4 cellular contexts compared by ENCODE assay signal in the genomic region with DNA sequence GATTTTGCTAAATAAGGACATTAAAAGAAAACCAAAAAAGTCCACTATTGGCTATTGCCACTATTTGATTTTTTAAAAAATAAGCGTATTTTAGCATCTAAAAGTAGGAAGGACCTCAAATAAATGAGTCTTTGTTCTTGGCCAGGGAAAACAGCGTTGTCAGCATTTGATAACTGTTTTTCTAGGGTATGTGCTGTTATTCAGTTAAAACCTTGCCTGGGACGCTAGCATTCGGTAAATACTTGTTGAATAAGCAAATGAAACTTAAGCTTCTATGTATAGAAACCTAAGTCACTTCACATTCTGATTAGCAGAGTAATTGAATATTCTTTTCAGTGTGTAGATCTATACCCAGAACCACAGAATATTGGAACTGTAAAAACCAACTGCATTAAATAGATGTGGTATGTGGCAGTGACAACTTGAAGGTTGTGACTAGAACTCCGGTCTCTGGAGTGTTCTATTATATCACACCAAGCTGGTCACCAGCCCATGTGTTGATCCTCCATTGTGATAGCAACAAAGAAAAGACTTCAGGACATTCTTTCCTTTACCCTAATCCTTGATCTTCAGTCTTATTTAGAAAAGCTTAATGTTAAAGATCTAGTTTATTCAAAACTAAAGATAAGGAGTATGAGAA. TPM values are rescaled to one million over a fixed set of nuclear protein-coding genes. Genes with fewer than 3 reads are reported as not detected.
"Had no signal": no experiment of that assay in that cellular context is flagged by ENCODE, and none has a peak within 500 bp of the region (broad histone marks: within the 10 kb centered on the region; RNA-seq: fewer than 3 reads in every experiment).

No MANE protein-coding gene starts in this region.

RNA-seq across cellular contexts. Expression of gene CCT8L2, which starts 23.1 kb away (rescaled TPM):
- total RNA-seq: GM23248, H4, H7, HT-29 had no signal
- polyA plus RNA-seq: GM23248 had no signal
